Comparison of ENCODE assay signal across 8 cellular contexts in genomic region chr6:157760589-157761330, GRCh38.
DNase-seq lines count a peak whose midpoint lies in the region; ATAC-seq and TF ChIP-seq lines count a peak whose summit lies in the region.

No MANE protein-coding gene starts in this region.

- ATAC-seq in GM18505 (IDR thresholded peaks at IDR 0.05; ENCODE audit: unreplicated experiment) (peak; percentile 9), HG03196 (IDR thresholded peaks at IDR 0.05; ENCODE audit: unreplicated experiment) (peak; percentile 6)
- ATAC-seq in activated CD8-positive, alpha-beta T cell treated with anti-CD3 and anti-CD28 coated beads, Interleukin-2, amount 10 ng/mL, durations not matched to agents 7 days and 5 days, result peak; percentile 17

- DNase-seq in activated CD8-positive, alpha-beta T cell treated with anti-CD3 and anti-CD28 coated beads, Interleukin-2, amount 10 ng/mL, durations not matched to agents 7 days and 5 days, result no peak
- DNase-seq in glomerular visceral epithelial cell (ENCODE audit: extremely low spot score), result peak; percentile 67
- DNase-seq in DMS114 treated with DMSO at 0.1 percent for 48 hours (lab: John Stamatoyannopoulos, UW; ENCODE audit: unreplicated experiment), result no peak
- no peak for DNase-seq in T1000 (lab: John Stamatoyannopoulos, UW)
- DNase-seq in germinal center (ENCODE audit: low spot score), result no peak
- DNase-seq in NCI-H510A (lab: John Stamatoyannopoulos, UW), result no peak

- CTCF ChIA-PET in activated CD8-positive, alpha-beta T cell treated with anti-CD3 and anti-CD28 coated beads, Interleukin-2, amount 10 ng/mL, durations not matched to agents 7 days and 5 days (lab: Charles Lee), result interaction anchor here (0.5 to 6.9 kb wide), 10 partner anchors 10 to 266 kb away, joined by 3 to 79 read pairs (median 4); no protein-coding TSS in a partner anchor

- peaks cover 9% of the 10 kb centered on the region for H3K27me3 Mint-ChIP-seq in activated CD8-positive, alpha-beta T cell treated with anti-CD3 and anti-CD28 coated beads, Interleukin-2, amount 10 ng/mL, durations not matched to agents 7 days and 5 days (ENCODE audit: low read depth)

- H3K27ac Mint-ChIP-seq in activated CD8-positive, alpha-beta T cell treated with anti-CD3 and anti-CD28 coated beads, Interleukin-2, amount 10 ng/mL, durations not matched to agents 7 days and 5 days, result peak overlapping the region; percentile 66

- no peaks in the 10 kb centered on the region for H3K9me3 Mint-ChIP-seq in activated CD8-positive, alpha-beta T cell treated with anti-CD3 and anti-CD28 coated beads, Interleukin-2, amount 10 ng/mL, durations not matched to agents 7 days and 5 days (ENCODE audit: insufficient read depth)

- H3K36me3 Mint-ChIP-seq in activated CD8-positive, alpha-beta T cell treated with anti-CD3 and anti-CD28 coated beads, Interleukin-2, amount 10 ng/mL, durations not matched to agents 7 days and 5 days (ENCODE audit: low read depth), result no peaks in the 10 kb centered on the region

- peaks cover 79% of the 10 kb centered on the region for H3K4me1 Mint-ChIP-seq in activated CD8-positive, alpha-beta T cell treated with anti-CD3 and anti-CD28 coated beads, Interleukin-2, amount 10 ng/mL, durations not matched to agents 7 days and 5 days (ENCODE audit: low read depth)

- TF ChIP-seq POLR2A in GM18505 (IDR thresholded peaks at IDR 0.05; ENCODE audit: borderline replicate concordance, extremely low read depth, insufficient read depth, insufficient read length), result no peak

- POLR2A ChIA-PET in activated CD8-positive, alpha-beta T cell treated with anti-CD3 and anti-CD28 coated beads, Interleukin-2, amount 10 ng/mL, durations not matched to agents 7 days and 5 days (lab: Charles Lee), result interaction anchor here (1.2 to 1.9 kb wide), 2 partner anchors 40 to 100 kb away, joined by 4 to 6 read pairs; no protein-coding TSS in a partner anchor

- peak overlapping the region; percentile 24 for H3K4me3 Mint-ChIP-seq in activated CD8-positive, alpha-beta T cell treated with anti-CD3 and anti-CD28 coated beads, Interleukin-2, amount 10 ng/mL, durations not matched to agents 7 days and 5 days
